16 cellular contexts compared by ENCODE assay signal in the genomic region with DNA sequence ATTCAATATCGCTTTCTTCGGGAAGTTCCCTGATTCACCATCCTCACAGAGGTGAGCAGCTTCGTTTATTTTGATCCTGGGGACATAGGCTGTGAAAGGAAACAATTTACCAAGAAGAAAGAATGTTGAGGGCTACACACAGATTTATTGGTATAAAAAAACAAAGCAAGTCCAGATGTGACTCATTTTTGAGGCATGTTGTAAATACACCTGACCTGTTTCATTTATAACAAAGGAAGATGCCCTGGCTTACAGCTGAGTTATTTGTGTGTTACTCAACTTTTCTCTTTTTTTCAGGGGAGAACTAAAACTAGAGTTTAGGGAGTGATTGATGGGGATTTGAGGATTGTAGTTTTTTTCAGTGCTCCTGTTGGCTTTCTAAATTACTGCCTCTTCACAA.
A peak's percentile ranks its signal among the peaks of the same experiment; 100 is the strongest.
DNase-seq lines count a peak whose midpoint lies in the region; ATAC-seq and TF ChIP-seq lines count a peak whose summit lies in the region.
"Had no signal": no experiment of that assay in that cellular context is flagged by ENCODE, and none has a peak within 500 bp of the region (broad histone marks: within the 10 kb centered on the region; RNA-seq: fewer than 3 reads in every experiment).

No MANE protein-coding gene starts in this region.

- DNase-seq in RWPE2 (ENCODE audit: low spot score) = no peak
- peak; percentile 13 for DNase-seq in hepatocyte (ENCODE audit: low spot score)
- DNase-seq in renal cortical epithelial cell (ENCODE audit: low read depth) = peak; percentile 75
- DNase-seq in lower lobe of right lung = no peak
- DNase-seq: CD8-positive, alpha-beta T cell; GF-D8; GM23248; MV-4-11; NCI-H1436; Right ventricle myocardium superior; SK-N-SH had no signal

- H3K79me2 ChIP-seq in hepatocyte = no peaks in the 10 kb centered on the region

- H3K36me3 ChIP-seq in HUES48 (ENCODE audit: control insufficient read depth, insufficient read depth, low read length) = no peaks in the 10 kb centered on the region
- H3K36me3 ChIP-seq in RWPE2 (ENCODE audit: low read depth) = no peaks in the 10 kb centered on the region
- no peaks in the 10 kb centered on the region for H3K36me3 ChIP-seq in hepatocyte (replicated peaks; ENCODE audit: insufficient read depth, low read depth)
- H3K36me3 ChIP-seq in lower lobe of right lung = no peaks in the 10 kb centered on the region

- TF ChIP-seq CTCF in RWPE2 (IDR thresholded peaks at IDR 0.05; ENCODE audit: poor library complexity, severe bottlenecking) = no peak
- TF ChIP-seq CTCF in hepatocyte (IDR thresholded peaks at IDR 0.05; ENCODE audit: poor library complexity) = no peak
- no peak for TF ChIP-seq CTCF in lower lobe of right lung (IDR thresholded peaks at IDR 0.05)

- H3K9me2 ChIP-seq in hepatocyte (replicated peaks; ENCODE audit: insufficient read depth) = no peaks in the 10 kb centered on the region
- H3K9me2 ChIP-seq: SK-N-SH had no signal

- peak overlapping the region; percentile 24 for H3K27ac ChIP-seq in HUES48 (ENCODE audit: low read depth, low read length)
- H3K27ac ChIP-seq in RWPE2 (ENCODE audit: poor library complexity, severe bottlenecking) = peak overlapping the region; percentile 66
- H3K27ac ChIP-seq in hepatocyte = no peak overlapping the region
- H3K27ac ChIP-seq in lower lobe of right lung = no peak overlapping the region
- H3K27ac ChIP-seq: GM23248, HL-60, PC-9 had no signal

- ATAC-seq in RWPE2 (ENCODE audit: low read depth) = peak; percentile 76
- no peak for ATAC-seq in HG02642 (IDR thresholded peaks at IDR 0.05; ENCODE audit: poor library complexity, unreplicated experiment)
- ATAC-seq in lower lobe of right lung = no peak
- no peak for ATAC-seq in HG02798 (IDR thresholded peaks at IDR 0.05; ENCODE audit: poor library complexity, unreplicated experiment)
- ATAC-seq: CD8-positive, alpha-beta T cell had no signal

- 48% methylated on average over 3 of the region's 3 CpGs for WGBS in hepatocyte (ENCODE audit: low lambda C conversion rate, missing lambda C conversion rate)

- no peak overlapping the region for H3K9ac ChIP-seq in HUES48 (ENCODE audit: low read depth, low read length)
- H3K9ac ChIP-seq: GM23248, SK-N-SH had no signal

- H3K4me1 ChIP-seq in HUES48 (ENCODE audit: control insufficient read depth, insufficient read depth, low read length) (peaks cover 6% of the 10 kb centered on the region; the same call in 1 of the 2 replicates), RWPE2 (ENCODE audit: insufficient read depth, poor library complexity, severe bottlenecking) (peaks cover 28% of the 10 kb centered on the region), hepatocyte (ENCODE audit: insufficient read depth) (no peaks in the 10 kb centered on the region), lower lobe of right lung (no peaks in the 10 kb centered on the region)

- no peak overlapping the region for H2AFZ ChIP-seq in hepatocyte
- H2AFZ ChIP-seq: GM23248, PC-9 had no signal

- H4K20me1 ChIP-seq in hepatocyte (ENCODE audit: insufficient read depth, poor library complexity, severe bottlenecking) = no peaks in the 10 kb centered on the region

- H3K4me2 ChIP-seq in hepatocyte = no peak overlapping the region
- H3K4me2 ChIP-seq: PC-9, SK-N-SH had no signal

- no peaks in the 10 kb centered on the region for H3K9me3 ChIP-seq in HUES48 (ENCODE audit: control insufficient read depth, insufficient read depth, low read length)
- H3K9me3 ChIP-seq in RWPE2 (ENCODE audit: severe bottlenecking) = no peaks in the 10 kb centered on the region
- no peaks in the 10 kb centered on the region for H3K9me3 ChIP-seq in hepatocyte (ENCODE audit: low read depth)
- H3K9me3 ChIP-seq in lower lobe of right lung = no peaks in the 10 kb centered on the region
- H3K9me3 ChIP-seq: SK-N-SH had no signal

- intact Hi-C loops in lower lobe of right lung (cut with DNase I) = no loop called here

- H3K27me3 ChIP-seq in HUES48 (ENCODE audit: control insufficient read depth, insufficient read depth, low read length) = no peaks in the 10 kb centered on the region
- no peaks in the 10 kb centered on the region for H3K27me3 ChIP-seq in RWPE2 (ENCODE audit: insufficient read depth, poor library complexity, severe bottlenecking)
- no peaks in the 10 kb centered on the region for H3K27me3 ChIP-seq in hepatocyte
- no peaks in the 10 kb centered on the region for H3K27me3 ChIP-seq in lower lobe of right lung (ENCODE audit: low read depth)

- no peak overlapping the region for H3K4me3 ChIP-seq in HUES48 (ENCODE audit: low read depth, low read length)
- no peak overlapping the region for H3K4me3 ChIP-seq in RWPE2 (ENCODE audit: severe bottlenecking)
- no peak overlapping the region for H3K4me3 ChIP-seq in hepatocyte
- H3K4me3 ChIP-seq in lower lobe of right lung = no peak overlapping the region
- H3K4me3 ChIP-seq: GM23248, PC-9 had no signal

Comparison
In these comparisons a context has a peak if more than half of its experiments do, and no peak if none do; other contexts are left out.
1. H3K27ac ChIP-seq: peak in HUES48 (single experiment) and RWPE2 (single experiment); none in hepatocyte (single experiment) and lower lobe of right lung (single experiment).
2. DNase-seq: peak in hepatocyte (single experiment) and renal cortical epithelial cell (single experiment); none in RWPE2 (single experiment) and lower lobe of right lung (single experiment).